ENCODE assay signal across 8 cellular contexts in genomic region chr3:81910244-81910852, GRCh38.
A peak's percentile ranks its signal among the peaks of the same experiment; 100 is the strongest.
DNase-seq lines count a peak whose midpoint lies in the region; ATAC-seq and FAIRE-seq lines count a peak whose summit lies in the region.

No MANE protein-coding gene starts in this region.

- H3K9me3 ChIP-seq in small intestine (ENCODE audit: control insufficient read depth, low read depth), result no peaks in the 10 kb centered on the region

- DNase-seq in NCI-H2029 treated with DMSO at 0.1 percent for 48 hours (lab: John Stamatoyannopoulos, UW), result peak; percentile 1
- no peak for DNase-seq in NCI-H2029 (lab: John Stamatoyannopoulos, UW)
- DNase-seq in HT-29 (ENCODE audit: low spot score), result peak; percentile 0
- DNase-seq in T1000 (lab: John Stamatoyannopoulos, UW), result peak; percentile 12
- DNase-seq in germinal center (ENCODE audit: low spot score), result peak; percentile 2
- DNase-seq in small intestine, result peak; percentile 41

- FAIRE-seq in small intestine (lab: Jason Lieb, UNC), result no peak

- H3K27ac ChIP-seq in small intestine (ENCODE audit: low read depth in 1 of 2, low read length in 1 of 2), result no peak overlapping the region

- H3K4me3 ChIP-seq in small intestine (ENCODE audit: low read depth in 1 of 2, low read length in 2 of 2), result no peak overlapping the region

- H3K4me1 ChIP-seq in small intestine (ENCODE audit: control insufficient read depth in 2 of 2, insufficient read depth in 1 of 2, low read depth in 1 of 2, low read length in 1 of 2), result no peaks in the 10 kb centered on the region

- H3K36me3 ChIP-seq in small intestine (ENCODE audit: control insufficient read depth in 2 of 2, insufficient read depth in 2 of 2, low read length in 2 of 2), result no peaks in the 10 kb centered on the region

- no peaks in the 10 kb centered on the region for H3K27me3 ChIP-seq in small intestine (ENCODE audit: control insufficient read depth in 2 of 2, insufficient read depth in 2 of 2, low read length in 2 of 2)

- ATAC-seq in GM19395 (IDR thresholded peaks at IDR 0.05; ENCODE audit: unreplicated experiment), result peak; percentile 83
- ATAC-seq in HG03280 (IDR thresholded peaks at IDR 0.05; ENCODE audit: unreplicated experiment), result no peak

- 6 to 17% (median 12%) methylated on average over 5 of the region's 5 CpGs for WGBS in small intestine, 3 donors
